Comparison of ENCODE assay signal across 24 cellular contexts in genomic region chr16:53769185-53769584, GRCh38.
DNase-seq lines count a peak whose midpoint lies in the region; ATAC-seq, FAIRE-seq and TF ChIP-seq lines count a peak whose summit lies in the region.
"Had no signal": no experiment of that assay in that cellular context is flagged by ENCODE, and none has a peak within 500 bp of the region (broad histone marks: within the 10 kb centered on the region; RNA-seq: fewer than 3 reads in every experiment).

No MANE protein-coding gene starts in this region.

- FAIRE-seq in K562 (lab: Jason Lieb, UNC), result no peak
- FAIRE-seq: A204.1, pancreas had no signal

- TF ChIP-seq CTCF in K562 (IDR thresholded peaks at IDR 0.05 in 2 of 3, conservative IDR thresholded peaks at IDR 0.05 in 1 of 3; ENCODE audit: insufficient read depth in 2 of 3, low read depth in 1 of 3, low read length in 3 of 3) (no peak), lower lobe of right lung (IDR thresholded peaks at IDR 0.05) (no peak), vagina (IDR thresholded peaks at IDR 0.05) (no peak), progenitor cell of endocrine pancreas (IDR thresholded peaks at IDR 0.05; ENCODE audit: unreplicated experiment) (no peak)

- POLR2A ChIA-PET in K562 (lab: Yijun Ruan, JAX), result no interaction called here

- H2AFZ ChIP-seq in K562 (ENCODE audit: low read depth, low read length), result no peak overlapping the region

- H3K4me1 Mint-ChIP-seq in activated T-cell treated with anti-CD3 and anti-CD28 coated beads, Interleukin-2, amount 50 U/mL, for 24 hours (ENCODE audit: low read depth), result peaks cover 36% of the 10 kb centered on the region
- H3K4me1 Mint-ChIP-seq in activated naive CD4-positive, alpha-beta T cell treated with anti-CD3 and anti-CD28 coated beads for 36 hours (ENCODE audit: low read depth), result peaks cover 26% of the 10 kb centered on the region
- H3K4me1 Mint-ChIP-seq in progenitor cell of endocrine pancreas (ENCODE audit: low read depth), result peaks cover 13% of the 10 kb centered on the region

- H3K4me3 Mint-ChIP-seq in activated T-cell treated with anti-CD3 and anti-CD28 coated beads, Interleukin-2, amount 50 U/mL, for 24 hours, result no peak overlapping the region
- no peak overlapping the region for H3K4me3 Mint-ChIP-seq in activated naive CD4-positive, alpha-beta T cell treated with anti-CD3 and anti-CD28 coated beads for 36 hours
- H3K4me3 Mint-ChIP-seq in progenitor cell of endocrine pancreas (ENCODE audit: low read depth), result no peak overlapping the region
- H3K4me3 Mint-ChIP-seq: activated CD8-positive, alpha-beta T cell treated with anti-CD3 and anti-CD28 coated beads for 36 hours; activated naive CD8-positive, alpha-beta T cell treated with anti-CD3 and anti-CD28 coated beads for 36 hours; CD8-positive, alpha-beta T cell; dendritic cell treated with granulocyte-macrophage colony-stimulating factor and Interleukin-4, amounts not matched to agents 40 ng/mL and 50 ng/mL, for 4 days; nephron progenitor cell; stimulated activated memory B cell treated with anti-CD40 and anti-IgM and Interleukin-4, amounts not matched to agents 10 μg/mL and 1 μg/mL and 100 μg/mL, for 72 hours; T-helper 17 cell had no signal

- TF ChIP-seq RAD21 in K562 (CRISPR knock-in tag; conservative IDR thresholded peaks at IDR 0.05 in 1 of 2, IDR thresholded peaks at IDR 0.05 in 1 of 2), result no peak

- H3K27ac ChIP-seq in K562 (ENCODE audit: extremely low read depth, low read depth, low read length) (no peak overlapping the region), lower lobe of right lung (peak overlapping the region; percentile 34), vagina (peak overlapping the region; percentile 7)
- H3K27ac ChIP-seq: ascending aorta, pancreas, SK-N-MC had no signal

- no peaks in the 10 kb centered on the region; a peak in 1 of 5 replicates for H3K27me3 ChIP-seq in K562 (ENCODE audit: control insufficient read depth in 2 of 2, insufficient read depth in 2 of 2, low read length in 2 of 2)
- H3K27me3 ChIP-seq in lower lobe of right lung (ENCODE audit: low read depth), result no peaks in the 10 kb centered on the region
- H3K27me3 ChIP-seq in vagina, result no peaks in the 10 kb centered on the region
- H3K27me3 ChIP-seq: ascending aorta, pancreas had no signal

- no peaks in the 10 kb centered on the region for H3K9me3 Mint-ChIP-seq in activated T-cell treated with anti-CD3 and anti-CD28 coated beads, Interleukin-2, amount 50 U/mL, for 24 hours
- no peaks in the 10 kb centered on the region for H3K9me3 Mint-ChIP-seq in activated naive CD4-positive, alpha-beta T cell treated with anti-CD3 and anti-CD28 coated beads for 36 hours
- no peaks in the 10 kb centered on the region for H3K9me3 Mint-ChIP-seq in progenitor cell of endocrine pancreas (ENCODE audit: low read depth)
- H3K9me3 Mint-ChIP-seq: activated CD8-positive, alpha-beta T cell treated with anti-CD3 and anti-CD28 coated beads for 36 hours; activated naive CD8-positive, alpha-beta T cell treated with anti-CD3 and anti-CD28 coated beads for 36 hours; CD8-positive, alpha-beta T cell; dendritic cell treated with granulocyte-macrophage colony-stimulating factor and Interleukin-4, amounts not matched to agents 40 ng/mL and 50 ng/mL, for 4 days; nephron progenitor cell; stimulated activated memory B cell treated with anti-CD40 and anti-IgM and Interleukin-4, amounts not matched to agents 10 μg/mL and 1 μg/mL and 100 μg/mL, for 72 hours had no signal

- in situ Hi-C loops in K562 (cut with MboI), result no loop called here

- H3K9me3 ChIP-seq in K562 (replicated peaks; ENCODE audit: control insufficient read depth, insufficient read depth, low read depth, low read length) (no peaks in the 10 kb centered on the region), lower lobe of right lung (no peaks in the 10 kb centered on the region), vagina (no peaks in the 10 kb centered on the region)
- H3K9me3 ChIP-seq: ascending aorta, left ventricle myocardium inferior, pancreas had no signal

- no peak for ATAC-seq in K562
- ATAC-seq in lower lobe of right lung, result no peak
- no peak for ATAC-seq in GM21381 (IDR thresholded peaks at IDR 0.05; ENCODE audit: unreplicated experiment)
- ATAC-seq: CD8-positive, alpha-beta T cell; pancreas; stimulated activated memory B cell treated with anti-CD40 and anti-IgM and Interleukin-4, amounts not matched to agents 10 μg/mL and 1 μg/mL and 100 μg/mL, for 72 hours; T-helper 17 cell had no signal

- H4K20me1 ChIP-seq in K562 (replicated peaks; ENCODE audit: control insufficient read depth, insufficient read depth, low read length), result peaks cover 23% of the 10 kb centered on the region

- TF ChIP-seq POLR2A in K562 (conservative IDR thresholded peaks at IDR 0.05) (no peak), vagina (IDR thresholded peaks at IDR 0.05) (no peak)

- no peak overlapping the region for H3K9ac ChIP-seq in K562 (ENCODE audit: insufficient read depth in 1 of 2, low read depth in 2 of 2, low read length in 2 of 2)

- no TSS peak for BruUV-seq in K562 (replicated peaks; lab: Mats Ljungman, UMichigan)

- H3K4me3 ChIP-seq in K562, result no peak overlapping the region
- H3K4me3 ChIP-seq in lower lobe of right lung, result no peak overlapping the region
- no peak overlapping the region for H3K4me3 ChIP-seq in vagina
- H3K4me3 ChIP-seq: ascending aorta, left ventricle myocardium inferior, pancreas, SK-N-MC had no signal

- H3K27ac Mint-ChIP-seq in activated T-cell treated with anti-CD3 and anti-CD28 coated beads, Interleukin-2, amount 50 U/mL, for 24 hours, result peak overlapping the region; percentile 4
- no peak overlapping the region for H3K27ac Mint-ChIP-seq in activated naive CD4-positive, alpha-beta T cell treated with anti-CD3 and anti-CD28 coated beads for 36 hours
- H3K27ac Mint-ChIP-seq in progenitor cell of endocrine pancreas, result no peak overlapping the region
- H3K27ac Mint-ChIP-seq: activated CD8-positive, alpha-beta T cell treated with anti-CD3 and anti-CD28 coated beads for 36 hours; activated naive CD8-positive, alpha-beta T cell treated with anti-CD3 and anti-CD28 coated beads for 36 hours; CD8-positive, alpha-beta T cell; dendritic cell treated with granulocyte-macrophage colony-stimulating factor and Interleukin-4, amounts not matched to agents 40 ng/mL and 50 ng/mL, for 4 days; stimulated activated memory B cell treated with anti-CD40 and anti-IgM and Interleukin-4, amounts not matched to agents 10 μg/mL and 1 μg/mL and 100 μg/mL, for 72 hours; T-helper 17 cell had no signal

- DNase-seq in activated T-cell treated with anti-CD3 and anti-CD28 coated beads, Interleukin-2, amount 50 U/mL, for 24 hours, result no peak
- no peak for DNase-seq in activated T-cell treated with anti-CD3 and anti-CD28 coated beads, Interleukin-2, amount 50 U/mL, for 1 hour
- DNase-seq in K562 (ENCODE audit: extremely low read depth in 1 of 4, low spot score in 3 of 4) (no peak), lower lobe of right lung (no peak), vagina (ENCODE audit: extremely low spot score in 2 of 2) (no peak), progenitor cell of endocrine pancreas (ENCODE audit: low spot score, unreplicated experiment) (no peak)
- no peak for DNase-seq in activated naive CD4-positive, alpha-beta T cell treated with anti-CD3 and anti-CD28 coated beads for 36 hours
- DNase-seq: activated naive CD8-positive, alpha-beta T cell treated with anti-CD3 and anti-CD28 coated beads for 36 hours; CD8-positive, alpha-beta T cell; central memory CD4-positive, alpha-beta T cell; left ventricle myocardium inferior; NCI-H2029 treated with DMSO at 0.1 percent for 48 hours; nephron progenitor cell; pancreas; stimulated activated CD4-positive, alpha-beta T cell treated with anti-CD3 and anti-CD28 coated beads, Interleukin-12 subunit alpha, Interleukin-12 subunit beta, amount 100 ng/mL, for 4 hours; stimulated activated CD4-positive, alpha-beta T cell treated with anti-CD3 and anti-CD28 coated beads, Interleukin-4, amount 100 ng/mL, for 24 hours; T-helper 17 cell had no signal

- no peaks in the 10 kb centered on the region for H3K36me3 Mint-ChIP-seq in activated T-cell treated with anti-CD3 and anti-CD28 coated beads, Interleukin-2, amount 50 U/mL, for 24 hours (ENCODE audit: low read depth)
- no peaks in the 10 kb centered on the region for H3K36me3 Mint-ChIP-seq in activated naive CD4-positive, alpha-beta T cell treated with anti-CD3 and anti-CD28 coated beads for 36 hours (ENCODE audit: low read depth)
- H3K36me3 Mint-ChIP-seq in progenitor cell of endocrine pancreas (ENCODE audit: insufficient read depth), result no peaks in the 10 kb centered on the region
- H3K36me3 Mint-ChIP-seq: CD8-positive, alpha-beta T cell had no signal

- H3K4me2 ChIP-seq in K562 (ENCODE audit: insufficient read depth, low read length), result no peak overlapping the region

- no peaks in the 10 kb centered on the region for H3K9me1 ChIP-seq in K562 (ENCODE audit: control insufficient read depth, insufficient read depth, low read length)

- H3K79me2 ChIP-seq in K562 (ENCODE audit: control insufficient read depth, insufficient read depth, low read length), result no peaks in the 10 kb centered on the region

- no peaks in the 10 kb centered on the region for H3K27me3 Mint-ChIP-seq in activated T-cell treated with anti-CD3 and anti-CD28 coated beads, Interleukin-2, amount 50 U/mL, for 24 hours
- no peaks in the 10 kb centered on the region for H3K27me3 Mint-ChIP-seq in activated naive CD4-positive, alpha-beta T cell treated with anti-CD3 and anti-CD28 coated beads for 36 hours (ENCODE audit: low read depth)
- H3K27me3 Mint-ChIP-seq in progenitor cell of endocrine pancreas, result no peaks in the 10 kb centered on the region
- H3K27me3 Mint-ChIP-seq: activated CD8-positive, alpha-beta T cell treated with anti-CD3 and anti-CD28 coated beads for 36 hours; activated naive CD8-positive, alpha-beta T cell treated with anti-CD3 and anti-CD28 coated beads for 36 hours; dendritic cell treated with granulocyte-macrophage colony-stimulating factor and Interleukin-4, amounts not matched to agents 40 ng/mL and 50 ng/mL, for 4 days; stimulated activated memory B cell treated with anti-CD40 and anti-IgM and Interleukin-4, amounts not matched to agents 10 μg/mL and 1 μg/mL and 100 μg/mL, for 72 hours; T-helper 17 cell had no signal

- H3K36me3 ChIP-seq in K562 (ENCODE audit: control insufficient read depth, insufficient read depth, low read length) (no peaks in the 10 kb centered on the region), lower lobe of right lung (no peaks in the 10 kb centered on the region), vagina (no peaks in the 10 kb centered on the region)
- H3K36me3 ChIP-seq: ascending aorta, left ventricle myocardium inferior, pancreas had no signal

- CTCF ChIA-PET in K562 (lab: Yijun Ruan, JAX; ENCODE audit: low intra/inter-chr PET ratio), result no interaction called here
- CTCF ChIA-PET in activated naive CD4-positive, alpha-beta T cell treated with anti-CD3 and anti-CD28 coated beads for 36 hours (lab: Charles Lee), result interaction anchor here (2.8 kb wide), 1 partner anchor 25 kb away, joined by 14 read pairs; no protein-coding TSS in a partner anchor

- TF ChIP-seq EP300 in K562 (IDR thresholded peaks at IDR 0.05; ENCODE audit: low read length), result no peak

- H3K4me1 ChIP-seq in K562 (replicated peaks in 1 of 2; ENCODE audit: control insufficient read depth in 2 of 2, insufficient read depth in 2 of 2, low read length in 2 of 2) (peaks cover 0 to 5% of the 10 kb centered on the region in 2 experiments; a peak in 1 of 5 replicates), lower lobe of right lung (peaks cover 55% of the 10 kb centered on the region), vagina (peaks cover 34% of the 10 kb centered on the region)

- WGBS in K562 (ENCODE audit: insufficient coverage, low coverage, missing lambda C conversion rate), result 42% methylated on average over 4 of the region's 4 CpGs

- intact Hi-C loops in K562 (cut with micrococcal nuclease) (no loop called here), lower lobe of right lung (cut with DNase I) (no loop called here), vagina (cut with DNase I) (no loop called here)
- intact Hi-C loops in activated naive CD4-positive, alpha-beta T cell treated with anti-CD3 and anti-CD28 coated beads for 36 hours (cut with micrococcal nuclease), result no loop called here
